2 cellular contexts compared by ENCODE assay signal in the genomic region with DNA sequence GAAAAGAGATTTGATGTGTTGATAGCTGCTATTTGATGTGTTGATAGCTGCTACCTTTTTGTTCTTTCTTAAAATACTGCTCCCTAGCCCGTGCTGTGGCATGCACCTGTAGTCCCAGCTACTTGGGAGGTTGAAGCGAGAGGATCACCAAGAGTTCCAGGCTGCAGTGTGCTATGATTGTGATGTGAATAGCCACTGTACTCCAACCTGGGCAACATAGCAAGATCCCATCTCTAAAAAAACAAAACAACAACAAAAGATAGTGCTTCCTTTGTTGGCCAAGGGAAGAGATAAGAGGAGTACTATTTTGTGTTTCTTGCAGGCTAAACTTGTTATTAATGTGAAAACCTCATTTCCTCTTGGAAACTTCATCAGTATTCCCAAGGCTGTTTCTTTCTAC.
TF ChIP-seq lines count a peak whose summit lies in the region.

No MANE protein-coding gene starts in this region.

TF ChIP-seq in HepG2, 621 proteins besides CTCF, POLR2A, EP300 and RAD21:
- TF ChIP-seq CAMTA2 (CRISPR knock-in tag; IDR thresholded peaks at IDR 0.05; ENCODE audit: borderline replicate concordance) (no peak), ZNF121 (CRISPR knock-in tag; IDR thresholded peaks at IDR 0.05) (peak; percentile 81)

TF ChIP-seq in K562, 482 proteins besides CTCF, POLR2A, EP300 and RAD21:
- TF ChIP-seq NFXL1 (CRISPR knock-in tag; IDR thresholded peaks at IDR 0.05) (no peak), ZNF121 (CRISPR knock-in tag; conservative IDR thresholded peaks at IDR 0.05) (peak; percentile 86), ETV1 (tag; conservative IDR thresholded peaks at IDR 0.05; ENCODE audit: low read depth) (no peak), HNRNPLL (IDR thresholded peaks at IDR 0.05; ENCODE audit: low read depth, low read length, poor library complexity, severe bottlenecking) (no peak), RBM25 (IDR thresholded peaks at IDR 0.05; ENCODE audit: low read depth, low read length, severe bottlenecking) (peak; percentile 27)
- TF ChIP-seq, protein P1, sequence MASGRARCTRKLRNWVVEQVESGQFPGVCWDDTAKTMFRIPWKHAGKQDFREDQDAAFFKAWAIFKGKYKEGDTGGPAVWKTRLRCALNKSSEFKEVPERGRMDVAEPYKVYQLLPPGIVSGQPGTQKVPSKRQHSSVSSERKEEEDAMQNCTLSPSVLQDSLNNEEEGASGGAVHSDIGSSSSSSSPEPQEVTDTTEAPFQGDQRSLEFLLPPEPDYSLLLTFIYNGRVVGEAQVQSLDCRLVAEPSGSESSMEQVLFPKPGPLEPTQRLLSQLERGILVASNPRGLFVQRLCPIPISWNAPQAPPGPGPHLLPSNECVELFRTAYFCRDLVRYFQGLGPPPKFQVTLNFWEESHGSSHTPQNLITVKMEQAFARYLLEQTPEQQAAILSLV (tag; IDR thresholded peaks at IDR 0.05) = no peak
